Comparison of ENCODE assay signal across 13 cellular contexts in genomic region chr12:12521044-12521485, GRCh38. TPM values are rescaled to one million over a fixed set of nuclear protein-coding genes. Genes with fewer than 3 reads are reported as not detected.
DNase-seq lines count a peak whose midpoint lies in the region; ATAC-seq and TF ChIP-seq lines count a peak whose summit lies in the region.
"Had no signal": no experiment of that assay in that cellular context is flagged by ENCODE, and none has a peak within 500 bp of the region (broad histone marks: within the 10 kb centered on the region; RNA-seq: fewer than 3 reads in every experiment).

No MANE protein-coding gene starts in this region.

- H3K27ac Mint-ChIP-seq in stimulated activated memory B cell treated with anti-CD40 and anti-IgM and Interleukin-4, amounts not matched to agents 10 μg/mL and 1 μg/mL and 100 μg/mL, for 72 hours, result no peak overlapping the region

- H3K4me1 Mint-ChIP-seq in stimulated activated memory B cell treated with anti-CD40 and anti-IgM and Interleukin-4, amounts not matched to agents 10 μg/mL and 1 μg/mL and 100 μg/mL, for 72 hours, result no peaks in the 10 kb centered on the region

- no peaks in the 10 kb centered on the region for H3K9me3 Mint-ChIP-seq in stimulated activated memory B cell treated with anti-CD40 and anti-IgM and Interleukin-4, amounts not matched to agents 10 μg/mL and 1 μg/mL and 100 μg/mL, for 72 hours

- H3K27me3 ChIP-seq in muscle layer of duodenum (ENCODE audit: low read depth, low read length), result no peaks in the 10 kb centered on the region
- no peaks in the 10 kb centered on the region for H3K27me3 ChIP-seq in esophagus muscularis mucosa
- H3K27me3 ChIP-seq: heart left ventricle, testis had no signal

- H3K4me1 ChIP-seq in muscle layer of duodenum (ENCODE audit: control insufficient read depth in 1 of 2, insufficient read depth in 2 of 2, low read length in 2 of 2), result peaks cover 0 to 10% of the 10 kb centered on the region in 2 donors
- peaks cover 0 to 19% (median 8%) of the 10 kb centered on the region in 4 donors for H3K4me1 ChIP-seq in esophagus muscularis mucosa
- H3K4me1 ChIP-seq: testis had no signal

- no peak for ATAC-seq in HG03135 (IDR thresholded peaks at IDR 0.05; ENCODE audit: unreplicated experiment)
- ATAC-seq in stimulated activated memory B cell treated with anti-CD40 and anti-IgM and Interleukin-4, amounts not matched to agents 10 μg/mL and 1 μg/mL and 100 μg/mL, for 72 hours, result no peak
- ATAC-seq: heart left ventricle had no signal

- H3K4me3 ChIP-seq in muscle layer of duodenum (ENCODE audit: low read depth in 1 of 2, low read length in 2 of 2) (no peak overlapping the region), esophagus muscularis mucosa (no peak overlapping the region)
- H3K4me3 ChIP-seq: heart left ventricle, testis had no signal

- H3K9me3 ChIP-seq in muscle layer of duodenum (ENCODE audit: control insufficient read depth in 1 of 2, low read length in 2 of 2) (no peaks in the 10 kb centered on the region), esophagus muscularis mucosa (no peaks in the 10 kb centered on the region)
- H3K9me3 ChIP-seq: heart left ventricle, testis had no signal

- TF ChIP-seq POLR2A in esophagus muscularis mucosa (IDR thresholded peaks at IDR 0.05; ENCODE audit: low read depth), result no peak

- no peak overlapping the region for H3K4me3 Mint-ChIP-seq in stimulated activated memory B cell treated with anti-CD40 and anti-IgM and Interleukin-4, amounts not matched to agents 10 μg/mL and 1 μg/mL and 100 μg/mL, for 72 hours

- TF ChIP-seq EP300 in esophagus muscularis mucosa (IDR thresholded peaks at IDR 0.05), result no peak

- no peak for TF ChIP-seq CTCF in esophagus muscularis mucosa (IDR thresholded peaks at IDR 0.05)

- WGBS in esophagus muscularis mucosa, result 89% methylated on average over 8 of the region's 8 CpGs

- intact Hi-C loops in esophagus muscularis mucosa (cut with DNase I), result no loop called here

- H3K27ac ChIP-seq in muscle layer of duodenum (ENCODE audit: low read length), result peak overlapping the region; percentile 13
- no peak overlapping the region for H3K27ac ChIP-seq in esophagus muscularis mucosa (replicated peaks in 1 of 4)
- H3K27ac ChIP-seq: testis had no signal

- DNase-seq in Ammon's horn (ENCODE audit: low spot score) (peak; percentile 61), NCI-H146 (lab: John Stamatoyannopoulos, UW) (peak; percentile 95), astrocyte of the hippocampus (ENCODE audit: low read depth, low spot score) (peak; percentile 59), esophagus muscularis mucosa (ENCODE audit: extremely low spot score) (no peak), inferior parietal cortex (ENCODE audit: extremely low spot score) (no peak)
- DNase-seq: activated T-cell treated with anti-CD3 and anti-CD28 coated beads, Interleukin-2, amount 50 U/mL, for 48 hours; heart left ventricle; NCI-H2171; Right ventricle myocardium superior; testis had no signal

- H3K27me3 Mint-ChIP-seq in stimulated activated memory B cell treated with anti-CD40 and anti-IgM and Interleukin-4, amounts not matched to agents 10 μg/mL and 1 μg/mL and 100 μg/mL, for 72 hours, result no peaks in the 10 kb centered on the region

- H3K36me3 ChIP-seq in muscle layer of duodenum (ENCODE audit: control insufficient read depth in 1 of 2, insufficient read depth in 2 of 2, low read length in 2 of 2), result peaks cover 9 to 10% of the 10 kb centered on the region in 2 donors
- peaks cover 0 to 30% (median 18%) of the 10 kb centered on the region in 4 donors for H3K36me3 ChIP-seq in esophagus muscularis mucosa

- H3K36me3 Mint-ChIP-seq in stimulated activated memory B cell treated with anti-CD40 and anti-IgM and Interleukin-4, amounts not matched to agents 10 μg/mL and 1 μg/mL and 100 μg/mL, for 72 hours, result peaks cover 10% of the 10 kb centered on the region

RNA-seq across cellular contexts. Expression of gene DUSP16, which starts 41.6 kb away (rescaled TPM):
- total RNA-seq in esophagus muscularis mucosa, result 10 to 100 TPM in 3 of 4 donors, 1 to 10 TPM in 1; 10.0 to 17.0 (median 13.9) TPM

Comparison
In these comparisons a context has a peak if more than half of its experiments do, and no peak if none do; other contexts are left out.
1. DNase-seq: peak in Ammon's horn (single experiment), NCI-H146 (single experiment) and astrocyte of the hippocampus (single experiment); none in esophagus muscularis mucosa (single experiment) and inferior parietal cortex (single experiment).